8 cellular contexts compared by ENCODE assay signal in the genomic region with DNA sequence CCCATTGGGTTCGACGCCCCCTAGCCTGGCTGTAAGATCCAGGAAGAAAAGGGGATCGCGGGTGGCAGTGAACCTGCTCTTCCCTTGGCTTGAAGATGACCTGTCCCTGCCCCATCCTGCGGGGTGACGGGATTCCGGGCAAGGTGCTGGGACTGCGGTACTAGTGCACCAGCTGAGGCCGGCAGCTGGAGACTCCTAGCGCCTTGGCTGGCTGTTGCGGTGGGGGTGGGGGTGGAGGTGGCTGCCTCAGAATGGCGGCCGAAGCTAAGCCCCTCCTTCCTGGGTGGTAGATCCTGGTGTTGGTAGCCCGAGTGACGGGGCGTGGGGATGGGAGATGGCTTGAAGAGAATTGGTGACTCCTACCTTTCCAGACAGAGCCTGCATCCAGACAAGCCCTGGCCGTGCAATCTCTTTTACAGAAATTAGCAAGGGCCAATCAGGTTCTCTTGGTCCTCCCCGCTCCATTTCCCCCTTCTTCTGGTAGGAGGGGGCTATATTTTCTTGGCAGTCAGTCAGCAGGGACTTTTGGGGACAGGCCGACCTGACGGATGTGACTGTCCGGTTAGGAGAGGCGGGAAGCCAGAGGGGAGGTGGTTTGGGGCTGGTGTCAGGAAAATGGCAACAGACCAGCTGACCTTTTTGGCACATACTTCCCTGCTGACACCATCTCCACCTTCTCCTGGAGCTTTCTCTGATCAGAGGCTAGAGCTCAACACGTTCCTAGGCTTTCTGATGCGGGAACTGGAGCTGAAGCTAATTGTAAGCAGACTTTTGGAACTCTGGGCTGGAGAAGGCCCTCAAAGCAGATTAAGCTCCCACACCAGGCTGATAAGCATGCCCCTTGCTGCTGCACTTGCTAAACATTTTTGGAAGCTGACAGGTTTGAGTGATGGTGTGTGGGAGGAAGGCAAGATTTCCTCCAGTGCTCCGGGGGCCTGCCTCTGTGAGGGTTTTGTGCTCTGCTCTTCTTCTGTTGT. TPM values are rescaled to one million over a fixed set of nuclear protein-coding genes. Genes with fewer than 3 reads are reported as not detected.
DNase-seq lines count a peak whose midpoint lies in the region; FAIRE-seq and TF ChIP-seq lines count a peak whose summit lies in the region.

No MANE protein-coding gene starts in this region.

- H3K4me3 ChIP-seq in BJ (ENCODE audit: low read depth, low read length) = peak overlapping the region; percentile 78
- peak overlapping the region; percentile 76 for H3K4me3 ChIP-seq in suprapubic skin

- H3K36me3 ChIP-seq in BJ (ENCODE audit: control insufficient read depth, insufficient read depth, low read length) = no peaks in the 10 kb centered on the region; the same call in 1 of the 2 replicates
- H3K36me3 ChIP-seq in suprapubic skin = no peaks in the 10 kb centered on the region

- peak; percentile 19 for DNase-seq in BJ (ENCODE audit: low read depth)
- peak; percentile 69 for DNase-seq in NCI-H2227 (lab: John Stamatoyannopoulos, UW; ENCODE audit: unreplicated experiment)
- peak in 38 of 61 donors; percentile 25 to 75 (median 51) for DNase-seq in caudate nucleus (lab: John Stamatoyannopoulos, UW)
- peak in 1 of 2 donors; percentile 75 for DNase-seq in suprapubic skin (ENCODE audit: low spot score in 2 of 2)
- no peak for DNase-seq in NCI-H2196 treated with DMSO at 0.1 percent for 48 hours (lab: John Stamatoyannopoulos, UW; ENCODE audit: unreplicated experiment)
- DNase-seq in GM19239 (ENCODE audit: insufficient read length, low spot score) = no peak
- DNase-seq in activated CD8-positive, alpha-beta memory T cell treated with anti-CD3 and anti-CD28 coated beads for 24 hours = no peak

- no peak for FAIRE-seq in GM19239 (lab: Jason Lieb, UNC)

- no peaks in the 10 kb centered on the region for H3K9me3 ChIP-seq in suprapubic skin

- POLR2A ChIA-PET in BJ (lab: Charles Lee) = no interaction called here

- H3K27me3 ChIP-seq in BJ (ENCODE audit: control insufficient read depth, insufficient read depth, low read length) = no peaks in the 10 kb centered on the region
- H3K27me3 ChIP-seq in layer of hippocampus (ENCODE audit: control insufficient read depth, insufficient read depth, low read length) = no peaks in the 10 kb centered on the region
- peaks cover 17% of the 10 kb centered on the region for H3K27me3 ChIP-seq in suprapubic skin

- H3K4me1 ChIP-seq in suprapubic skin = peaks cover 32% of the 10 kb centered on the region

- CTCF ChIA-PET in BJ (lab: Yijun Ruan, JAX) = interaction anchor here (0.6 to 2.9 kb wide), 10 partner anchors 9 to 381 kb away, joined by 3 to 12 read pairs (median 4); no protein-coding TSS in a partner anchor

- TF ChIP-seq CTCF in BJ (IDR thresholded peaks at IDR 0.05; ENCODE audit: insufficient read depth, low read depth, low read length) (no peak), suprapubic skin (IDR thresholded peaks at IDR 0.05) (no peak)

- no peak for TF ChIP-seq POLR2A in suprapubic skin (IDR thresholded peaks at IDR 0.05)

- H3K27ac ChIP-seq in caudate nucleus (ENCODE audit: low read depth, low read length) = peak overlapping the region; percentile 4
- H3K27ac ChIP-seq in layer of hippocampus (ENCODE audit: low read depth, low read length) = peak overlapping the region; percentile 24
- H3K27ac ChIP-seq in suprapubic skin = peak overlapping the region; percentile 83

- TF ChIP-seq EP300 in suprapubic skin (IDR thresholded peaks at IDR 0.05) = no peak

- 41% methylated on average over 9 of the region's 25 CpGs for WGBS in suprapubic skin

RNA-seq across cellular contexts. Expression of gene NAV2, which starts 2.0 kb away (rescaled TPM):
- 3.8 and 6.1 TPM in 2 replicates for polyA plus RNA-seq in BJ (2011; rRNA removed)
- 18.7 and 27.1 TPM in 2 replicates for polyA minus RNA-seq in BJ (2011; rRNA and poly(A)+ RNA removed)
- 10 to 100 TPM in 3 of 4 donors, 1 to 10 TPM in 1; 9.1 to 34.7 (median 22.2) TPM for total RNA-seq in suprapubic skin

Comparison
In these comparisons a context has a peak if more than half of its experiments do, and no peak if none do; other contexts are left out.
1. DNase-seq: peak in BJ (single experiment), NCI-H2227 (single experiment) and caudate nucleus (38 of 61); none in NCI-H2196 treated with DMSO at 0.1 percent for 48 hours (single experiment), GM19239 (single experiment) and activated CD8-positive, alpha-beta memory T cell treated with anti-CD3 and anti-CD28 coated beads for 24 hours (single experiment).
2. H3K27ac ChIP-seq: peak in every context shown above with its lines; median percentile 83 in suprapubic skin; 24 in layer of hippocampus; 4 in caudate nucleus.